ENCODE assay signal across 8 cellular contexts in the genomic region with DNA sequence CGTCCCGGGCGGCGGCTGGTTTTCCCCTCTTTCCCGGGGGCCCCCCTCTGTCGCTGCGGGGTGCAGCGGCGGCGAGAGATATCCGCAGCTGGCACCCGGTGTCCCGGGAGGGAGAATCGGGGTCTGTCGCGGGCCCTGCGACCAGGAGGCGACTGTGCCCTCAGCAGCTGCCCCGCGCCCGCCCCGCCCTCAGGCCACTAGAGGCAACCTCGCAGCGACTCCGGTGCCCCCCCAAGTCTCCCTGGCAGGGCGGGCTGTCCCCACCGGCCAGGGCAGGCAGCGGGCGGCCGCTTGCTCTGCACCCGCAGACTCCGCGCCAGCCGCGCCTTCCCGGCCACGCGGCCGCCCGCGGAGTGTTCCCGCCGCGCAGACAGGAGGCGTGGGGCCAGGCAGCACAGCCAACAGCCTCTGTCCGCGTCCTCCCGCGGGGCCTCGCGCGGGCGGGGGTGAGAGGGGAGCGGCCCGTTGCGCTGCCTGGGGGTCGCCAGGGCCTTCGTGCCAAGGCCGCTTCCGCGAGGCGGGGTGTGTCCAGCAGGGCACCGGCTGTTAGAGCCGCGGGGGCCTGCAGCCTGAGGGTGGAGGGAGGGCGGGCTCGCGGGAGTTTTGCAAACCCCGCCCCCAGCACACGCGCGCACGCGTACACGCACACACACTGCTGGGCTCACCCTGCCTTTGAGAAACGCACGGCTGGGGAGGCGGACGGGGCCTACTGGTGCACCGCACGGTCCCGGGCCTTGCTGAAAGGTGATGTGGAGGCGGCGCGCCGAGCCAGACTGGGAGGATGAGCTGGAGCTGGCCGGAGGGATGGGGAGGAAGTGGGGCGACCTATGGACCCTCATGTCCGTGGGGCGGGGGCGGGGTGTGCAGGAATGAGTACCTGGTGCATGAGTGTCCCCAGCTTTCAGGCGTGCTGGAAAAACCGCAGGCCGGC. TPM values are rescaled to one million over a fixed set of nuclear protein-coding genes. Genes with fewer than 3 reads are reported as not detected.
A peak's percentile ranks its signal among the peaks of the same experiment; 100 is the strongest.
DNase-seq lines count a peak whose midpoint lies in the region; ATAC-seq and TF ChIP-seq lines count a peak whose summit lies in the region.

No MANE protein-coding gene starts in this region.

- CTCF ChIA-PET in HEK293T (lab: Yijun Ruan, JAX), result no interaction called here

- H3K36me3 Mint-ChIP-seq in activated naive CD4-positive, alpha-beta T cell treated with anti-CD3 and anti-CD28 coated beads, Interleukin-2, amount 50 U/mL, for 72 hours, result peaks cover 7 to 11% of the 10 kb centered on the region in 2 donors

- POLR2A ChIA-PET in HEK293T (lab: Yijun Ruan, JAX), result no interaction called here

- no peaks in the 10 kb centered on the region for H3K9me3 Mint-ChIP-seq in activated naive CD4-positive, alpha-beta T cell treated with anti-CD3 and anti-CD28 coated beads, Interleukin-2, amount 50 U/mL, for 72 hours

- no peak overlapping the region for H3K27ac Mint-ChIP-seq in activated naive CD4-positive, alpha-beta T cell treated with anti-CD3 and anti-CD28 coated beads, Interleukin-2, amount 50 U/mL, for 72 hours

- peak; percentile 80 for ATAC-seq in HG02588 (IDR thresholded peaks at IDR 0.05; ENCODE audit: unreplicated experiment)
- peak; percentile 74 to 83 for ATAC-seq in activated naive CD4-positive, alpha-beta T cell treated with anti-CD3 and anti-CD28 coated beads, Interleukin-2, amount 50 U/mL, for 72 hours
- peak; percentile 90 for ATAC-seq in left ventricle myocardium superior

- peak; percentile 81 for DNase-seq in GM10266 (ENCODE audit: extremely low spot score)
- peak; percentile 19 for DNase-seq in RPMI7951 (ENCODE audit: low read depth)
- peak; percentile 56 to 58 for DNase-seq in activated naive CD4-positive, alpha-beta T cell treated with anti-CD3 and anti-CD28 coated beads, Interleukin-2, amount 50 U/mL, for 72 hours (ENCODE audit: low spot score in 2 of 2)
- peak; percentile 76 for DNase-seq in left ventricle myocardium superior
- peak; percentile 27 to 50 (median 37) for DNase-seq in stimulated activated CD4-positive, alpha-beta T cell treated with anti-CD3 and anti-CD28 coated beads, Interleukin-12 subunit alpha, Interleukin-12 subunit beta, amount 100 ng/mL, for 48 hours (ENCODE audit: low read depth in 2 of 3, low spot score in 1 of 3)
- no peak for DNase-seq in HEK293T (ENCODE audit: extremely low spot score)
- no peak for DNase-seq in NCI-H187 (lab: John Stamatoyannopoulos, UW)

- intact Hi-C loops in left ventricle myocardium superior (cut with micrococcal nuclease), result no loop called here

- TF ChIP-seq CTCF in GM10266 (IDR thresholded peaks at IDR 0.05; ENCODE audit: control insufficient read depth, insufficient read depth, low read depth, missing control alignments), result no peak

TF ChIP-seq in HEK293T, 16 proteins besides CTCF, POLR2A, EP300 and RAD21:
- no peak for TF ChIP-seq LEF1 (IDR thresholded peaks at IDR 0.05; ENCODE audit: borderline replicate concordance)
- no peak for TF ChIP-seq TARDBP (IDR thresholded peaks at IDR 0.05)
- TF ChIP-seq SP1 (IDR thresholded peaks at IDR 0.05), result no peak
- no peak for TF ChIP-seq CTBP1 (IDR thresholded peaks at IDR 0.05; ENCODE audit: borderline replicate concordance)
- no peak for TF ChIP-seq FOXA1 (IDR thresholded peaks at IDR 0.05)
- TF ChIP-seq NFRKB (IDR thresholded peaks at IDR 0.05), result no peak
- TF ChIP-seq, protein P1, sequence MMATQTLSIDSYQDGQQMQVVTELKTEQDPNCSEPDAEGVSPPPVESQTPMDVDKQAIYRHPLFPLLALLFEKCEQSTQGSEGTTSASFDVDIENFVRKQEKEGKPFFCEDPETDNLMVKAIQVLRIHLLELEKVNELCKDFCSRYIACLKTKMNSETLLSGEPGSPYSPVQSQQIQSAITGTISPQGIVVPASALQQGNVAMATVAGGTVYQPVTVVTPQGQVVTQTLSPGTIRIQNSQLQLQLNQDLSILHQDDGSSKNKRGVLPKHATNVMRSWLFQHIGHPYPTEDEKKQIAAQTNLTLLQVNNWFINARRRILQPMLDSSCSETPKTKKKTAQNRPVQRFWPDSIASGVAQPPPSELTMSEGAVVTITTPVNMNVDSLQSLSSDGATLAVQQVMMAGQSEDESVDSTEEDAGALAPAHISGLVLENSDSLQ (IDR thresholded peaks at IDR 0.05), result no peak
- TF ChIP-seq ARNT (IDR thresholded peaks at IDR 0.05), result no peak
- TF ChIP-seq FOXK2 (IDR thresholded peaks at IDR 0.05), result no peak
- no peak for TF ChIP-seq FOXM1 (IDR thresholded peaks at IDR 0.05; ENCODE audit: borderline replicate concordance)
- no peak for TF ChIP-seq HDGF (IDR thresholded peaks at IDR 0.05; ENCODE audit: borderline replicate concordance)

RNA-seq across cellular contexts. Expression of gene KIAA1614, which starts 41.4 kb away (rescaled TPM):
- 1.6 and 1.7 TPM in 2 replicates for total RNA-seq in RPMI7951 (2014; rRNA removed; shearing (Covaris generic))
- total RNA-seq in activated naive CD4-positive, alpha-beta T cell treated with anti-CD3 and anti-CD28 coated beads, Interleukin-2, amount 50 U/mL, for 72 hours, result under 1 TPM; 0.05 to 0.31 TPM
- total RNA-seq in left ventricle myocardium superior, result 7.0 TPM

Comparison
In these comparisons a context has a peak if more than half of its experiments do, and no peak if none do; other contexts are left out.
1. DNase-seq: peak in GM10266 (single experiment), RPMI7951 (single experiment), activated naive CD4-positive, alpha-beta T cell treated with anti-CD3 and anti-CD28 coated beads, Interleukin-2, amount 50 U/mL, for 72 hours (2 of 2), left ventricle myocardium superior (single experiment) and stimulated activated CD4-positive, alpha-beta T cell treated with anti-CD3 and anti-CD28 coated beads, Interleukin-12 subunit alpha, Interleukin-12 subunit beta, amount 100 ng/mL, for 48 hours (3 of 3); none in HEK293T (single experiment) and NCI-H187 (0 of 2).
2. Peak in every context shown above with its lines, with median percentiles within 50 percentile points of each other: ATAC-seq.